Comparison of ENCODE assay signal across 10 cellular contexts in the genomic region with DNA sequence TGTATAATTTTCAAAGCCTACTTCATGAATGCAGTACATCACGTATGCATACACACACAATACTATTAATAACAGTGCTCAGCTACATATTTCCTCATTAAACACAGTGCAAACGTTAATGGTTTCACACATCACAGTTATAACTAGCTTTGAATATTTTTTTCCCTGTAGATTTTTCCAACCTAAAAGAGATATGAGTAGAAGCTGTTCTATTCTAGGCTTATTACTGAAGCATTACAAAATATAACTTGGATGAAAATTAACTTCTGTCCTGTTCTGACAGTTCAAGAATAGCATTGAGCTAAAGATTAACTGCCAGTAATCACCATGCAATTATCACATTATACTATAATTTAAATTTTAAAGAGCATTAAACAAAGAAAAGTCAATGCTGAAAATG. TPM values are rescaled to one million over a fixed set of nuclear protein-coding genes. Genes with fewer than 3 reads are reported as not detected.
A peak's percentile ranks its signal among the peaks of the same experiment; 100 is the strongest.
DNase-seq lines count a peak whose midpoint lies in the region; ATAC-seq and TF ChIP-seq lines count a peak whose summit lies in the region.
"Had no signal": no experiment of that assay in that cellular context is flagged by ENCODE, and none has a peak within 500 bp of the region (broad histone marks: within the 10 kb centered on the region; RNA-seq: fewer than 3 reads in every experiment).

No MANE protein-coding gene starts in this region.

- no peak overlapping the region for H3K27ac ChIP-seq in DOHH2 (ENCODE audit: low read depth, low read length)
- no peak overlapping the region for H3K27ac ChIP-seq in left lung

- H3F3A ChIP-seq in DOHH2 (ENCODE audit: control insufficient read depth, insufficient read depth): peaks cover 4% of the 10 kb centered on the region

- intact Hi-C loops in left lung (cut with DNase I): no loop called here

- peak overlapping the region; percentile 46 for H3K4me3 Mint-ChIP-seq in memory B cell
- H3K4me3 Mint-ChIP-seq: endodermal cell had no signal

- DNase-seq in memory B cell (ENCODE audit: low spot score in 2 of 2): no peak
- no peak for DNase-seq in NCI-H345 (lab: John Stamatoyannopoulos, UW)
- DNase-seq in Ammon's horn (ENCODE audit: low spot score): no peak
- no peak for DNase-seq in left lung
- DNase-seq in kidney glomerular epithelial cell (lab: John Stamatoyannopoulos, UW): no peak
- DNase-seq: activated T-cell treated with anti-CD3 and anti-CD28 coated beads for 4 hours, endodermal cell had no signal

- no peaks in the 10 kb centered on the region for H3K9me3 Mint-ChIP-seq in memory B cell
- H3K9me3 Mint-ChIP-seq: endodermal cell had no signal

- H3K4me1 ChIP-seq in DOHH2 (ENCODE audit: control insufficient read depth, low read length) (peaks cover 47% of the 10 kb centered on the region), left lung (peaks cover 0 to 9% of the 10 kb centered on the region in 2 donors)

- H3K4me1 Mint-ChIP-seq in memory B cell: peaks cover 44% of the 10 kb centered on the region

- no peak for TF ChIP-seq CTCF in DOHH2 (IDR thresholded peaks at IDR 0.05; ENCODE audit: low read depth, low read length, poor library complexity, severe bottlenecking)
- TF ChIP-seq CTCF in left lung (IDR thresholded peaks at IDR 0.05): no peak

- H3K36me3 ChIP-seq in DOHH2 (ENCODE audit: control insufficient read depth, low read length) (peaks cover 33% of the 10 kb centered on the region), left lung (peaks cover 0 to 14% of the 10 kb centered on the region in 2 donors)

- peaks cover 13% of the 10 kb centered on the region for H3K36me3 Mint-ChIP-seq in memory B cell

- H3K27ac Mint-ChIP-seq in memory B cell: peak overlapping the region; percentile 37

- H3K9me3 ChIP-seq in DOHH2 (ENCODE audit: control insufficient read depth, insufficient read depth, low read length) (no peaks in the 10 kb centered on the region), left lung (no peaks in the 10 kb centered on the region)

- H3K27me3 ChIP-seq in DOHH2 (ENCODE audit: control insufficient read depth, low read length): no peaks in the 10 kb centered on the region
- no peaks in the 10 kb centered on the region for H3K27me3 ChIP-seq in left lung

- no peaks in the 10 kb centered on the region for H3K27me3 Mint-ChIP-seq in memory B cell

- H3K79me2 ChIP-seq in DOHH2 (ENCODE audit: control insufficient read depth, low read length): peaks cover 73% of the 10 kb centered on the region

- H3K4me3 ChIP-seq in DOHH2 (ENCODE audit: low read length): no peak overlapping the region
- H3K4me3 ChIP-seq in left lung: no peak overlapping the region

- ATAC-seq in GM21423 (IDR thresholded peaks at IDR 0.05; ENCODE audit: unreplicated experiment) (peak; percentile 25), HG03378 (IDR thresholded peaks at IDR 0.05; ENCODE audit: unreplicated experiment) (peak; percentile 36), memory B cell (ENCODE audit: low read depth) (no peak), left lung (no peak)

- peak overlapping the region; percentile 35 for H3K4me2 ChIP-seq in DOHH2 (ENCODE audit: low read length)

- H4K20me1 ChIP-seq in DOHH2 (ENCODE audit: control insufficient read depth, insufficient read depth, low read depth, low read length): peaks cover under 1% of the 10 kb centered on the region; the same call in 1 of the 2 replicates

- H3K9me2 ChIP-seq in DOHH2 (replicated peaks; ENCODE audit: control insufficient read depth, low read length): no peaks in the 10 kb centered on the region

RNA-seq across cellular contexts. Expression of a gene that starts 6.2 kb away (rescaled TPM):
- 10 to 100 TPM; 50.1 to 58.2 TPM for total RNA-seq in left lung

Comparison
In these comparisons a context has a peak if more than half of its experiments do, and no peak if none do; other contexts are left out.
1. ATAC-seq: peak in GM21423 (single experiment) and HG03378 (single experiment); none in memory B cell (single experiment) and left lung (single experiment).